ENCODE assay signal across 8 cellular contexts in genomic region chr10:31320598-31321211, GRCh38. TPM values are rescaled to one million over a fixed set of nuclear protein-coding genes. Genes with fewer than 3 reads are reported as not detected.
DNase-seq lines count a peak whose midpoint lies in the region; ATAC-seq, FAIRE-seq and TF ChIP-seq lines count a peak whose summit lies in the region.

No MANE protein-coding gene starts in this region.

- H3K4me3 Mint-ChIP-seq in neural progenitor cell = peak overlapping the region; percentile 98

- peaks cover 65% of the 10 kb centered on the region for H3K27me3 ChIP-seq in neural progenitor cell

- peaks cover 4% of the 10 kb centered on the region for H3K27me3 Mint-ChIP-seq in neural progenitor cell (ENCODE audit: insufficient read depth, low read depth)

- no peaks in the 10 kb centered on the region for H3K9me3 Mint-ChIP-seq in neural progenitor cell

- no peaks in the 10 kb centered on the region; the same call in 1 of the 2 replicates for H3K4me1 ChIP-seq in HEK293 (ENCODE audit: control insufficient read depth, insufficient read depth, low read length)
- H3K4me1 ChIP-seq in neural progenitor cell = peaks cover 11% of the 10 kb centered on the region

- peak overlapping the region; percentile 59 for H2AFZ ChIP-seq in neural progenitor cell (replicated peaks)

- peaks cover 16% of the 10 kb centered on the region for H3F3A ChIP-seq in neural progenitor cell (ENCODE audit: low read depth)

- POLR2A ChIA-PET in HEK293 (lab: Yijun Ruan, JAX) = interaction anchor here (0.5 kb wide), 1 partner anchor 434 kb away, joined by 4 read pairs; no protein-coding TSS in a partner anchor

- no peaks in the 10 kb centered on the region for H3K36me3 Mint-ChIP-seq in neural progenitor cell

- FAIRE-seq in frontal cortex (lab: Jason Lieb, UNC) = no peak

- CTCF ChIA-PET in HEK293 (lab: Yijun Ruan, JAX) = no interaction called here

- ATAC-seq in HG03342 (IDR thresholded peaks at IDR 0.05; ENCODE audit: unreplicated experiment) = no peak

- TF ChIP-seq CTCF in HEK293 (tag by site-specific recombination; IDR thresholded peaks at IDR 0.05) = no peak; the same call in 1 of the 2 replicates
- peak; percentile 15 for TF ChIP-seq CTCF in neural progenitor cell (IDR thresholded peaks at IDR 0.05)

- H3K9ac ChIP-seq in neural progenitor cell = no peak overlapping the region

- peaks cover 69% of the 10 kb centered on the region for H4K20me1 ChIP-seq in neural progenitor cell (ENCODE audit: low read depth)

- H3K4me1 Mint-ChIP-seq in neural progenitor cell = peaks cover 28% of the 10 kb centered on the region

- peak overlapping the region; percentile 94 for H3K4me2 ChIP-seq in neural progenitor cell

- H3K9me3 ChIP-seq in HEK293 (ENCODE audit: control insufficient read depth, insufficient read depth, low read depth, low read length) = no peaks in the 10 kb centered on the region
- H3K9me3 ChIP-seq in neural progenitor cell (ENCODE audit: low read depth) = no peaks in the 10 kb centered on the region

- H3K79me2 ChIP-seq in neural progenitor cell (ENCODE audit: low read depth) = peaks cover 55% of the 10 kb centered on the region

- H3K27ac ChIP-seq in HEK293 (ENCODE audit: extremely low read depth, low read depth, low read length) (peak overlapping the region; percentile 84), neural progenitor cell (no peak overlapping the region)

- DNase-seq in ELF-1 (ENCODE audit: low read depth, low spot score) (peak; percentile 69), NCI-H748 treated with DMSO at 0.1 percent for 48 hours (lab: John Stamatoyannopoulos, UW) (peak; percentile 47), frontal cortex (ENCODE audit: low spot score in 2 of 2) (peak; percentile 28 to 30), neural progenitor cell (ENCODE audit: low spot score) (peak; percentile 70), SIG-M5 (lab: John Stamatoyannopoulos, UW) (no peak)
- peak; percentile 3 for DNase-seq in activated gamma-delta T cell treated with anti-CD3 and anti-CD28 coated beads, Interleukin-2, amount 50 U/mL, for 16 hours (ENCODE audit: low read depth)

- H3K36me3 ChIP-seq in HEK293 (ENCODE audit: control insufficient read depth in 2 of 2, insufficient read depth in 1 of 2, low read length in 2 of 2) = no peaks in the 10 kb centered on the region
- no peaks in the 10 kb centered on the region for H3K36me3 ChIP-seq in neural progenitor cell

- H3K4me3 ChIP-seq in HEK293 (ENCODE audit: low read depth, low read length) = peak overlapping the region; percentile 71
- peak overlapping the region; percentile 84 for H3K4me3 ChIP-seq in neural progenitor cell

- H3K27ac Mint-ChIP-seq in neural progenitor cell = peak overlapping the region; percentile 93

TF ChIP-seq in HEK293, 187 proteins besides CTCF, POLR2A, EP300 and RAD21 (continues in another document):
- TF ChIP-seq ZSCAN30 (tag by site-specific recombination; IDR thresholded peaks at IDR 0.05) (peak; percentile 71; the same call in 1 of the 2 replicates), ZNF560 (tag by site-specific recombination; IDR thresholded peaks at IDR 0.05; ENCODE audit: borderline replicate concordance) (no peak), ZBTB26 (tag by site-specific recombination; optimal IDR thresholded peaks at IDR 0.05) (peak; percentile 67), SCRT2 (tag by site-specific recombination; IDR thresholded peaks at IDR 0.05) (peak; percentile 59), KLF9 (tag by site-specific recombination; IDR thresholded peaks at IDR 0.05; ENCODE audit: low read depth) (peak; percentile 49), FEZF1 (tag by site-specific recombination; IDR thresholded peaks at IDR 0.05) (peak; percentile 80), KLF10 (tag by site-specific recombination; IDR thresholded peaks at IDR 0.05) (no peak; the same call in 1 of the 2 replicates), KLF17 (tag by site-specific recombination; IDR thresholded peaks at IDR 0.05) (no peak), ZXDB (tag by site-specific recombination; IDR thresholded peaks at IDR 0.05) (peak; percentile 21; the same call in 1 of the 2 replicates), SP3 (tag by site-specific recombination; IDR thresholded peaks at IDR 0.05) (peak; percentile 58), ZEB2 (tag by site-specific recombination; IDR thresholded peaks at IDR 0.05) (peak; percentile 66; the same call in 1 of the 2 replicates), ZFP69B (tag by site-specific recombination; IDR thresholded peaks at IDR 0.05) (0 out of 2 replicates have a peak, but pooled peaks have one; percentile 9), GFI1B (tag by site-specific recombination; IDR thresholded peaks at IDR 0.05) (no peak), ZNF335 (tag by site-specific recombination; conservative IDR thresholded peaks at IDR 0.05) (peak; percentile 85), ZFHX2 (tag by site-specific recombination; conservative IDR thresholded peaks at IDR 0.05) (peak; percentile 79), ZFP41 (tag by site-specific recombination; IDR thresholded peaks at IDR 0.05; ENCODE audit: borderline replicate concordance) (no peak), GLIS2 (tag by site-specific recombination; IDR thresholded peaks at IDR 0.05) (peak; percentile 68), ZBTB20 (tag by site-specific recombination; IDR thresholded peaks at IDR 0.05) (peak; percentile 96), ZNF175 (tag by site-specific recombination; IDR thresholded peaks at IDR 0.05) (no peak), ZBTB17 (tag by site-specific recombination; IDR thresholded peaks at IDR 0.05) (peak; percentile 39; the same call in 1 of the 2 replicates), KLF8 (tag by site-specific recombination; IDR thresholded peaks at IDR 0.05) (0 out of 2 replicates have a peak, but pooled peaks have one; percentile 42), PRDM10 (tag by site-specific recombination; IDR thresholded peaks at IDR 0.05) (peak; percentile 43; the same call in 1 of the 2 replicates), SP2 (tag by site-specific recombination; IDR thresholded peaks at IDR 0.05) (peak; percentile 58), PATZ1 (tag by site-specific recombination; IDR thresholded peaks at IDR 0.05) (peak; percentile 87)

RNA-seq across cellular contexts. Expression of gene ZEB1, which starts 1.7 kb away (rescaled TPM):
- total RNA-seq in frontal cortex (41.6 TPM), neural progenitor cell (ENCODE audit: low replicate concordance) (26.4 and 38.8 TPM in 2 replicates)
